ENCODE assay signal across 17 cellular contexts in the genomic region with DNA sequence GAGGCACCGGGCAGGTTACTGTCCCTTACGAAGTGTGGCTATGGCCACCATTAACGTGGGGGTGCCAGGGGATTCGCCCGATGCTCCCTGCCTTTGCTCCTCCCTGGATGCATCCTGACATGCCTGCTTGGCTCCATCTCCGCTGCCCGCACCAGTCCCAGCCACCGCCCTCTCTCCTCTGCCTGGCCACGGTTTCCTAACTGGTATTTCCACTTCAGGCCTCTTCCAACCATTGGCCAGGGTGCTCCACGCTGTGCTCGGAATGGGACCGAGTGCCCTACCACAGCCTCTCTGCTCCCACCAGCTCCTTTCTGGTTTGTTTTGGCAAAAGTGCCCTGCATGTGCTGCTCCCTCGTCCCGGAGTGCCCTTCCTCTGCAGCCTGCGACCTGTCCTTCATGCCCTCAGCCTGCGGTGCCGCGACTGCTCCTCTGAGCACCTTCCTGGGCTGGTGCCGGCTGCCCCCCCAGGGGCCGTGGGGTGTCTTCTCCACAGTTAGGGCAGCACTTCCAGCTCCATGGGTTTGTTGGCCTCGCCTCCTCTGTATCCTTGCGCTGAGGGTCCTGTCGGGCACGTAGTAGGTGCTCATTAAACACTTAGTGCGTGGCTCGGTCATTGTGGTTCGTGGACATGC. TPM values are rescaled to one million over a fixed set of nuclear protein-coding genes. Genes with fewer than 3 reads are reported as not detected.
DNase-seq lines count a peak whose midpoint lies in the region; ATAC-seq, FAIRE-seq and TF ChIP-seq lines count a peak whose summit lies in the region.
"Had no signal": no experiment of that assay in that cellular context is flagged by ENCODE, and none has a peak within 500 bp of the region (broad histone marks: within the 10 kb centered on the region; RNA-seq: fewer than 3 reads in every experiment).

No MANE protein-coding gene starts in this region.

- CTCF ChIA-PET in K562 (lab: Yijun Ruan, JAX; ENCODE audit: low intra/inter-chr PET ratio), result no interaction called here
- CTCF ChIA-PET in activated CD8-positive, alpha-beta T cell treated with anti-CD3 and anti-CD28 coated beads for 36 hours (lab: Charles Lee), result no interaction called here

- H3K4me3 ChIP-seq in left ventricle myocardium inferior (no peak overlapping the region), K562 (no peak overlapping the region), left lung (no peak overlapping the region), thyroid gland (replicated peaks in 1 of 3) (no peak overlapping the region)
- H3K4me3 ChIP-seq: GM23338 had no signal

- H3K27ac ChIP-seq in left ventricle myocardium inferior (replicated peaks), result no peak overlapping the region
- no peak overlapping the region for H3K27ac ChIP-seq in K562 (ENCODE audit: extremely low read depth, low read depth, low read length)
- H3K27ac ChIP-seq in left lung, result no peak overlapping the region
- peak overlapping the region in 1 of 3 donors; percentile 42 for H3K27ac ChIP-seq in thyroid gland

- no peak for TF ChIP-seq CTCF in left ventricle myocardium inferior (IDR thresholded peaks at IDR 0.05; ENCODE audit: borderline replicate concordance)
- no peak for TF ChIP-seq CTCF in K562 (IDR thresholded peaks at IDR 0.05 in 2 of 3, conservative IDR thresholded peaks at IDR 0.05 in 1 of 3; ENCODE audit: insufficient read depth in 2 of 3, low read depth in 1 of 3, low read length in 3 of 3)
- no peak for TF ChIP-seq CTCF in left lung (IDR thresholded peaks at IDR 0.05)
- no peak for TF ChIP-seq CTCF in thyroid gland (IDR thresholded peaks at IDR 0.05)
- TF ChIP-seq CTCF in activated CD8-positive, alpha-beta T cell treated with anti-CD3 and anti-CD28 coated beads for 36 hours (IDR thresholded peaks at IDR 0.05), result no peak

- POLR2A ChIA-PET in K562 (lab: Yijun Ruan, JAX), result interaction anchor here (0.7 kb wide), 1 partner anchor 1073 kb away, joined by 3 read pairs; no protein-coding TSS in a partner anchor
- POLR2A ChIA-PET in activated CD8-positive, alpha-beta T cell treated with anti-CD3 and anti-CD28 coated beads for 36 hours (lab: Charles Lee), result no interaction called here

- TF ChIP-seq POLR2A in K562 (conservative IDR thresholded peaks at IDR 0.05), result no peak
- no peak for TF ChIP-seq POLR2A in thyroid gland (IDR thresholded peaks at IDR 0.05)

- peaks cover 19% of the 10 kb centered on the region for H3K4me1 Mint-ChIP-seq in activated CD8-positive, alpha-beta T cell treated with anti-CD3 and anti-CD28 coated beads for 36 hours (ENCODE audit: low read depth)
- peaks cover 16 to 23% of the 10 kb centered on the region in 2 donors for H3K4me1 Mint-ChIP-seq in natural killer cell treated with Interleukin-12 subunit alpha and Interleukin-12 subunit beta and Interleukin-15 and Interleukin-18, amount 100 ng/mL, for 72 hours (ENCODE audit: low read depth in 2 of 2)

- H3K36me3 Mint-ChIP-seq in activated CD8-positive, alpha-beta T cell treated with anti-CD3 and anti-CD28 coated beads for 36 hours (ENCODE audit: low read depth), result no peaks in the 10 kb centered on the region
- no peaks in the 10 kb centered on the region for H3K36me3 Mint-ChIP-seq in natural killer cell treated with Interleukin-12 subunit alpha and Interleukin-12 subunit beta and Interleukin-15 and Interleukin-18, amount 100 ng/mL, for 72 hours
- H3K36me3 Mint-ChIP-seq: CD4-positive, alpha-beta memory T cell had no signal

- peaks cover 4% of the 10 kb centered on the region for H3K9me3 Mint-ChIP-seq in activated CD8-positive, alpha-beta T cell treated with anti-CD3 and anti-CD28 coated beads for 36 hours
- H3K9me3 Mint-ChIP-seq in natural killer cell treated with Interleukin-12 subunit alpha and Interleukin-12 subunit beta and Interleukin-15 and Interleukin-18, amount 100 ng/mL, for 72 hours, result no peaks in the 10 kb centered on the region
- H3K9me3 Mint-ChIP-seq: GM23338 had no signal

- no peaks in the 10 kb centered on the region for H3K36me3 ChIP-seq in left ventricle myocardium inferior
- H3K36me3 ChIP-seq in K562 (ENCODE audit: control insufficient read depth, insufficient read depth, low read length), result peaks cover 2% of the 10 kb centered on the region; the same call in 1 of the 3 replicates
- H3K36me3 ChIP-seq in left lung, result no peaks in the 10 kb centered on the region
- no peaks in the 10 kb centered on the region for H3K36me3 ChIP-seq in thyroid gland

- FAIRE-seq in K562 (lab: Jason Lieb, UNC), result no peak
- FAIRE-seq: GM12892 had no signal

- no peak overlapping the region for H2AFZ ChIP-seq in K562 (ENCODE audit: low read depth, low read length)
- H2AFZ ChIP-seq: GM23338 had no signal

- H3K4me1 ChIP-seq in left ventricle myocardium inferior (peaks cover 68% of the 10 kb centered on the region), K562 (replicated peaks in 1 of 2; ENCODE audit: control insufficient read depth in 2 of 2, insufficient read depth in 2 of 2, low read length in 2 of 2) (peaks cover 6 to 36% of the 10 kb centered on the region in 2 experiments; a peak in 3 of 5 replicates), left lung (peaks cover under 1 to 49% of the 10 kb centered on the region in 2 donors), thyroid gland (peaks cover 14 to 31% of the 10 kb centered on the region in 2 donors)

- H3K9ac ChIP-seq in K562 (ENCODE audit: insufficient read depth in 1 of 2, low read depth in 2 of 2, low read length in 2 of 2), result peak overlapping the region in 1 of 2 experiments; percentile 43; a peak in 1 of 4 replicates

- ATAC-seq in left ventricle myocardium superior, result peak; percentile 54
- ATAC-seq in K562, result no peak
- ATAC-seq in left lung, result peak; percentile 95
- no peak for ATAC-seq in GM18909 (IDR thresholded peaks at IDR 0.05; ENCODE audit: poor library complexity, unreplicated experiment)
- ATAC-seq in activated CD8-positive, alpha-beta T cell treated with anti-CD3 and anti-CD28 coated beads for 36 hours, result no peak
- no peak for ATAC-seq in natural killer cell treated with Interleukin-12 subunit alpha and Interleukin-12 subunit beta and Interleukin-15 and Interleukin-18, amount 100 ng/mL, for 72 hours
- ATAC-seq: GM23338 had no signal

- DNase-seq in left ventricle myocardium superior (no peak), left ventricle myocardium inferior (no peak), K562 (ENCODE audit: extremely low read depth in 1 of 4, low spot score in 3 of 4) (no peak), left lung (peak in 1 of 2 donors; percentile 77), thyroid gland (peak; percentile 78 to 83)
- DNase-seq in activated CD8-positive, alpha-beta T cell treated with anti-CD3 and anti-CD28 coated beads for 36 hours, result no peak
- DNase-seq in natural killer cell treated with Interleukin-12 subunit alpha and Interleukin-12 subunit beta and Interleukin-15 and Interleukin-18, amount 100 ng/mL, for 72 hours (ENCODE audit: low spot score), result no peak
- DNase-seq: AML-193; CD4-positive, alpha-beta memory T cell; DMS79 treated with DMSO at 0.1 percent for 48 hours; GDM1; NCI-H1092; NCI-H2107; NCI-H748 treated with DMSO at 0.1 percent for 48 hours had no signal

- no peak overlapping the region for H3K4me2 ChIP-seq in K562 (ENCODE audit: insufficient read depth, low read length)
- H3K4me2 ChIP-seq: GM23338 had no signal

- 89% methylated on average over 21 of the region's 27 CpGs for WGBS in K562 (ENCODE audit: insufficient coverage, low coverage, missing lambda C conversion rate)
- WGBS in thyroid gland, 2 donors, result 51 to 57% methylated on average over 20 to 24 of the region's 27 CpGs

- in situ Hi-C loops in K562 (cut with MboI), result no loop called here

- peaks cover 64% of the 10 kb centered on the region for H3K79me2 ChIP-seq in K562 (ENCODE audit: control insufficient read depth, insufficient read depth, low read length)

- no peaks in the 10 kb centered on the region for H3K9me1 ChIP-seq in K562 (ENCODE audit: control insufficient read depth, insufficient read depth, low read length)

- no peaks in the 10 kb centered on the region for H3K27me3 Mint-ChIP-seq in activated CD8-positive, alpha-beta T cell treated with anti-CD3 and anti-CD28 coated beads for 36 hours
- H3K27me3 Mint-ChIP-seq in natural killer cell treated with Interleukin-12 subunit alpha and Interleukin-12 subunit beta and Interleukin-15 and Interleukin-18, amount 100 ng/mL, for 72 hours, result no peaks in the 10 kb centered on the region
- H3K27me3 Mint-ChIP-seq: CD4-positive, alpha-beta memory T cell had no signal

- BruUV-seq in K562 (replicated peaks; lab: Mats Ljungman, UMichigan), result no TSS peak

- no peak overlapping the region for H3K4me3 Mint-ChIP-seq in activated CD8-positive, alpha-beta T cell treated with anti-CD3 and anti-CD28 coated beads for 36 hours
- no peak overlapping the region for H3K4me3 Mint-ChIP-seq in natural killer cell treated with Interleukin-12 subunit alpha and Interleukin-12 subunit beta and Interleukin-15 and Interleukin-18, amount 100 ng/mL, for 72 hours
- H3K4me3 Mint-ChIP-seq: GM23338 had no signal

- no peak overlapping the region for H3K27ac Mint-ChIP-seq in activated CD8-positive, alpha-beta T cell treated with anti-CD3 and anti-CD28 coated beads for 36 hours
- H3K27ac Mint-ChIP-seq in natural killer cell treated with Interleukin-12 subunit alpha and Interleukin-12 subunit beta and Interleukin-15 and Interleukin-18, amount 100 ng/mL, for 72 hours, result no peak overlapping the region
- H3K27ac Mint-ChIP-seq: GM23338 had no signal

- H4K20me1 ChIP-seq in K562 (replicated peaks; ENCODE audit: control insufficient read depth, insufficient read depth, low read length), result no peaks in the 10 kb centered on the region

- TF ChIP-seq RAD21 in K562 (CRISPR knock-in tag; conservative IDR thresholded peaks at IDR 0.05 in 1 of 2, IDR thresholded peaks at IDR 0.05 in 1 of 2), result no peak

- no peak for TF ChIP-seq EP300 in K562 (IDR thresholded peaks at IDR 0.05; ENCODE audit: low read length)

- H3K27me3 ChIP-seq in left ventricle myocardium inferior (ENCODE audit: low read depth) (no peaks in the 10 kb centered on the region), K562 (ENCODE audit: control insufficient read depth in 2 of 2, insufficient read depth in 2 of 2, low read length in 2 of 2) (no peaks in the 10 kb centered on the region), left lung (no peaks in the 10 kb centered on the region), thyroid gland (no peaks in the 10 kb centered on the region)

- intact Hi-C loops in left ventricle myocardium superior (cut with micrococcal nuclease), result no loop called here
- intact Hi-C loops in left ventricle myocardium inferior (cut with micrococcal nuclease), result no loop called here
- intact Hi-C loops in K562 (cut with micrococcal nuclease), result no loop called here
- intact Hi-C loops in left lung (cut with DNase I), result no loop called here
- intact Hi-C loops in thyroid gland (cut with DNase I), result no loop called here
- intact Hi-C loops in activated CD8-positive, alpha-beta T cell treated with anti-CD3 and anti-CD28 coated beads for 36 hours (cut with micrococcal nuclease), result no loop called here

- H3K9me3 ChIP-seq in left ventricle myocardium inferior (replicated peaks), result no peaks in the 10 kb centered on the region
- H3K9me3 ChIP-seq in K562 (replicated peaks; ENCODE audit: control insufficient read depth, insufficient read depth, low read depth, low read length), result no peaks in the 10 kb centered on the region
- H3K9me3 ChIP-seq in left lung, result no peaks in the 10 kb centered on the region
- no peaks in the 10 kb centered on the region for H3K9me3 ChIP-seq in thyroid gland

RNA-seq across cellular contexts. Expression of a gene that starts 12.6 kb away (rescaled TPM):
- total RNA-seq in left ventricle myocardium superior, result 94.0 TPM
- 77.6 TPM for total RNA-seq in left ventricle myocardium inferior
- 92.4 and 123 TPM in 2 replicates for total RNA-seq in K562 (2011; cell fraction: chromatin; rRNA removed; ENCODE audit: low replicate concordance)
- total RNA-seq in K562 (2011; cell fraction: nucleolus; rRNA removed), result 64.0 and 80.4 TPM in 2 replicates
- total RNA-seq in K562 (2011; cell fraction: nucleoplasm; rRNA removed), result 41.7 and 59.0 TPM in 2 replicates
- 44.8 and 52.4 TPM in 2 replicates for total RNA-seq in K562 (2014; rRNA removed)
- 13.6 and 14.1 TPM in 2 replicates for total RNA-seq in K562 (2014; rRNA removed; fragmentation: Illumina TruSeq; extraction: Trizol)
- 16.0 and 18.6 TPM in 2 replicates for total RNA-seq in K562 (2015; rRNA removed; fragmentation: Illumina TruSeq; extraction: Trizol)
- total RNA-seq in K562 (2021), result 44.0 and 45.4 TPM in 2 replicates
- polyA plus RNA-seq in K562 (2011; rRNA removed), result 31.9 and 35.5 TPM in 2 replicates
- polyA plus RNA-seq in K562 (2011; cell fraction: cytosol; rRNA removed), result 14.5 and 32.1 TPM in 2 replicates
- 70.0 and 77.3 TPM in 2 replicates for polyA plus RNA-seq in K562 (2011; cell fraction: nucleus; rRNA removed)
- polyA plus RNA-seq in K562 (2012), result 17.3 and 43.4 TPM in 2 replicates
- 13.7 and 15.3 TPM in 2 replicates for polyA plus RNA-seq in K562 (2014; fragmentation: Illumina TruSeq; extraction: Trizol)
- polyA plus RNA-seq in K562 (2014; fragmentation: Nextera tagmentation; extraction: Ambion mirVana), result under 1 TPM; 0.18 to 0.28 TPM
- 31.5 and 37.3 TPM in 2 replicates for polyA plus RNA-seq in K562 (2014; rRNA removed)
- 34.2 and 53.1 TPM in 2 replicates for polyA minus RNA-seq in K562 (2011; rRNA and poly(A)+ RNA removed)
- 20.3 and 27.3 TPM in 2 replicates for polyA minus RNA-seq in K562 (2011; cell fraction: cytosol; rRNA and poly(A)+ RNA removed)
- polyA minus RNA-seq in K562 (2011; cell fraction: nucleus; rRNA and poly(A)+ RNA removed), result 21.4 and 52.2 TPM in 2 replicates
- 10 to 100 TPM; 61.8 to 78.2 TPM for total RNA-seq in left lung
- total RNA-seq in thyroid gland, result 100 to 1,000 TPM in 1 of 4 donors, 10 to 100 TPM in 3; 33.5 to 193 (median 62.1) TPM
- 10 to 100 TPM; 26.9 to 28.1 TPM for total RNA-seq in activated CD8-positive, alpha-beta T cell treated with anti-CD3 and anti-CD28 coated beads for 36 hours
- total RNA-seq in natural killer cell treated with Interleukin-12 subunit alpha and Interleukin-12 subunit beta and Interleukin-15 and Interleukin-18, amount 100 ng/mL, for 72 hours, result 10 to 100 TPM in 1 of 2 donors, 1 to 10 TPM in 1; 6.8 to 21.4 TPM

Comparison
In these comparisons a context has a peak if more than half of its experiments do, and no peak if none do; other contexts are left out.
1. ATAC-seq: peak in left ventricle myocardium superior (single experiment) and left lung (single experiment); none in K562 (single experiment), GM18909 (single experiment), activated CD8-positive, alpha-beta T cell treated with anti-CD3 and anti-CD28 coated beads for 36 hours (single experiment) and natural killer cell treated with Interleukin-12 subunit alpha and Interleukin-12 subunit beta and Interleukin-15 and Interleukin-18, amount 100 ng/mL, for 72 hours (0 of 2).
2. DNase-seq: peak in thyroid gland (2 of 2); none in left ventricle myocardium superior (single experiment), left ventricle myocardium inferior (single experiment), K562 (0 of 4), activated CD8-positive, alpha-beta T cell treated with anti-CD3 and anti-CD28 coated beads for 36 hours (single experiment) and natural killer cell treated with Interleukin-12 subunit alpha and Interleukin-12 subunit beta and Interleukin-15 and Interleukin-18, amount 100 ng/mL, for 72 hours (single experiment).